1 cellular context compared by ENCODE assay signal in genomic region chr6:3888153-3888957, GRCh38.
TF ChIP-seq lines count a peak whose summit lies in the region.

No MANE protein-coding gene starts in this region.

TF ChIP-seq in A549, 52 proteins besides CTCF, POLR2A, EP300 and RAD21 (continued from another document):
- TF ChIP-seq CEBPB (IDR thresholded peaks at IDR 0.05) (peak in 1 of 2 experiments; percentile 61; a peak in 2 of 4 replicates), HDAC2 (IDR thresholded peaks at IDR 0.05) (no peak), EHF (CRISPR knock-in tag; IDR thresholded peaks at IDR 0.05) (no peak), E2F6 (IDR thresholded peaks at IDR 0.05; ENCODE audit: borderline replicate concordance, low read depth) (no peak), NFE2L2 (conservative IDR thresholded peaks at IDR 0.05; ENCODE audit: low read length) (no peak)
